ENCODE assay signal across 9 cellular contexts in genomic region chr5:112878760-112879159, GRCh38. TPM values are rescaled to one million over a fixed set of nuclear protein-coding genes. Genes with fewer than 3 reads are reported as not detected.
DNase-seq lines count a peak whose midpoint lies in the region; ATAC-seq, FAIRE-seq and TF ChIP-seq lines count a peak whose summit lies in the region.
"Had no signal": no experiment of that assay in that cellular context is flagged by ENCODE, and none has a peak within 500 bp of the region (broad histone marks: within the 10 kb centered on the region; RNA-seq: fewer than 3 reads in every experiment).

No MANE protein-coding gene starts in this region.

- no peak for FAIRE-seq in GM12891 (lab: Jason Lieb, UNC)

- TF ChIP-seq POLR2A in GM12891 (IDR thresholded peaks at IDR 0.05; ENCODE audit: low read depth, low read length) = no peak

- peaks cover 5% of the 10 kb centered on the region for H3K36me3 ChIP-seq in CD8-positive, alpha-beta memory T cell (ENCODE audit: insufficient read depth, low read length)
- H3K36me3 ChIP-seq in mucosa of descending colon (ENCODE audit: low read depth) = peaks cover 7% of the 10 kb centered on the region

- H3K4me3 ChIP-seq in CD8-positive, alpha-beta memory T cell (ENCODE audit: low read length) = no peak overlapping the region
- H3K4me3 ChIP-seq in mucosa of descending colon = no peak overlapping the region

- H3K27me3 Mint-ChIP-seq in CD8-positive, alpha-beta memory T cell = no peaks in the 10 kb centered on the region
- no peaks in the 10 kb centered on the region for H3K27me3 Mint-ChIP-seq in activated T-helper 17 cell treated with anti-CD3 and anti-CD28 coated beads, Interleukin-2, amount 50 U/mL, for 72 hours

- no peaks in the 10 kb centered on the region for H3K9me3 Mint-ChIP-seq in CD8-positive, alpha-beta memory T cell
- no peaks in the 10 kb centered on the region for H3K9me3 Mint-ChIP-seq in activated T-helper 17 cell treated with anti-CD3 and anti-CD28 coated beads, Interleukin-2, amount 50 U/mL, for 72 hours

- peak overlapping the region; percentile 20 to 94 (median 78) for H3K27ac Mint-ChIP-seq in CD8-positive, alpha-beta memory T cell
- H3K27ac Mint-ChIP-seq in activated T-helper 17 cell treated with anti-CD3 and anti-CD28 coated beads, Interleukin-2, amount 50 U/mL, for 72 hours = no peak overlapping the region

- no peak overlapping the region for H3K27ac ChIP-seq in CD8-positive, alpha-beta memory T cell (ENCODE audit: low read depth, low read length)

- peak in 4 of 5 donors; percentile 15 to 72 (median 33) for DNase-seq in CD8-positive, alpha-beta memory T cell
- DNase-seq in mucosa of descending colon (peak in 1 of 3 donors; percentile 20), NOMO-1 (lab: John Stamatoyannopoulos, UW; ENCODE audit: unreplicated experiment in 2 of 2) (no peak), SHP77 treated with DMSO at 0.1 percent for 48 hours (lab: John Stamatoyannopoulos, UW) (no peak), GM12891 (ENCODE audit: insufficient read length, low spot score) (no peak)
- DNase-seq: NCI-H2171 treated with DMSO at 0.1 percent for 48 hours had no signal

- ATAC-seq in HG03558 (IDR thresholded peaks at IDR 0.05; ENCODE audit: extremely low read depth, unreplicated experiment) (peak; percentile 45), mucosa of descending colon (peak; percentile 49), HG02970 (IDR thresholded peaks at IDR 0.05; ENCODE audit: low FRiP score, unreplicated experiment) (no peak)
- ATAC-seq in activated T-helper 17 cell treated with anti-CD3 and anti-CD28 coated beads, Interleukin-2, amount 50 U/mL, for 72 hours (replicated peaks) = peak; percentile 94

- CTCF ChIA-PET in CD8-positive, alpha-beta memory T cell (lab: Charles Lee) = interaction anchor here (0.9 to 1.3 kb wide), 5 partner anchors 9 to 43 kb away, joined by 3 to 5 read pairs (median 4); partner anchors contain the start of genes REEP5 and SRP19

- no peaks in the 10 kb centered on the region for H3K27me3 ChIP-seq in CD8-positive, alpha-beta memory T cell (ENCODE audit: insufficient read depth, low read length, poor library complexity, severe bottlenecking)

- peaks cover 5 to 49% (median 16%) of the 10 kb centered on the region in 3 donors for H3K36me3 Mint-ChIP-seq in CD8-positive, alpha-beta memory T cell
- H3K36me3 Mint-ChIP-seq in activated T-helper 17 cell treated with anti-CD3 and anti-CD28 coated beads, Interleukin-2, amount 50 U/mL, for 72 hours (ENCODE audit: low read depth) = peaks cover 56% of the 10 kb centered on the region

- H3K4me3 Mint-ChIP-seq in CD8-positive, alpha-beta memory T cell = peak overlapping the region in 6 of 7 donors; percentile 4 to 71 (median 45)
- peak overlapping the region; percentile 68 for H3K4me3 Mint-ChIP-seq in activated T-helper 17 cell treated with anti-CD3 and anti-CD28 coated beads, Interleukin-2, amount 50 U/mL, for 72 hours

- POLR2A ChIA-PET in CD8-positive, alpha-beta memory T cell (lab: Charles Lee) = no interaction called here

- peaks cover 37 to 46% (median 46%) of the 10 kb centered on the region in 3 donors for H3K4me1 Mint-ChIP-seq in CD8-positive, alpha-beta memory T cell
- peaks cover 26% of the 10 kb centered on the region for H3K4me1 Mint-ChIP-seq in activated T-helper 17 cell treated with anti-CD3 and anti-CD28 coated beads, Interleukin-2, amount 50 U/mL, for 72 hours

- no peaks in the 10 kb centered on the region for H3K9me3 ChIP-seq in CD8-positive, alpha-beta memory T cell (ENCODE audit: low read length)
- H3K9me3 ChIP-seq in mucosa of descending colon = no peaks in the 10 kb centered on the region

- no peak for TF ChIP-seq CTCF in mucosa of descending colon (IDR thresholded peaks at IDR 0.05)

- H3K4me1 ChIP-seq in CD8-positive, alpha-beta memory T cell (ENCODE audit: insufficient read depth, low read length) = peaks cover 19% of the 10 kb centered on the region
- no peaks in the 10 kb centered on the region for H3K4me1 ChIP-seq in mucosa of descending colon (ENCODE audit: low read depth)

- intact Hi-C loops in mucosa of descending colon (cut with DNase I, micrococcal nuclease) = no loop called here

TF ChIP-seq in GM12891, 5 proteins besides CTCF, POLR2A, EP300 and RAD21:
- TF ChIP-seq SPI1 (IDR thresholded peaks at IDR 0.05; ENCODE audit: low read depth, low read length) = no peak
- no peak for TF ChIP-seq TAF1 (IDR thresholded peaks at IDR 0.05; ENCODE audit: low read depth, low read length)
- TF ChIP-seq POLR2AphosphoS5 (IDR thresholded peaks at IDR 0.05; ENCODE audit: low read depth, low read length) = no peak
- TF ChIP-seq PAX5 (IDR thresholded peaks at IDR 0.05; ENCODE audit: insufficient read depth, low read length, severe bottlenecking) = no peak
- TF ChIP-seq POU2F2 (IDR thresholded peaks at IDR 0.05; ENCODE audit: low read depth, low read length) = no peak

RNA-seq across cellular contexts. Expression of gene SRP19, which starts 17.7 kb away (rescaled TPM):
- total RNA-seq in CD8-positive, alpha-beta memory T cell = 10 to 100 TPM; 68.0 to 68.3 TPM
- polyA plus RNA-seq in CD8-positive, alpha-beta memory T cell = 143 TPM
- total RNA-seq in activated T-helper 17 cell treated with anti-CD3 and anti-CD28 coated beads, Interleukin-2, amount 50 U/mL, for 72 hours = 10 to 100 TPM; 25.4 to 60.3 TPM
- 10 to 100 TPM; 22.0 to 32.0 (median 26.9) TPM for total RNA-seq in mucosa of descending colon
- polyA plus RNA-seq in GM12891 (2012; ENCODE audit: low read depth, missing spikeins) = 72.7 TPM

RNA-seq across cellular contexts. Expression of gene REEP5, which starts 43.3 kb away (rescaled TPM):
- total RNA-seq in CD8-positive, alpha-beta memory T cell = 10 to 100 TPM; 63.5 to 74.0 TPM
- polyA plus RNA-seq in CD8-positive, alpha-beta memory T cell = 121 TPM
- total RNA-seq in activated T-helper 17 cell treated with anti-CD3 and anti-CD28 coated beads, Interleukin-2, amount 50 U/mL, for 72 hours = 10 to 100 TPM; 42.3 to 80.3 TPM
- total RNA-seq in mucosa of descending colon = 10 to 100 TPM; 58.6 to 83.8 (median 75.7) TPM
- polyA plus RNA-seq in GM12891 (2012; ENCODE audit: low read depth, missing spikeins) = 24.8 TPM

Comparison
In these comparisons a context has a peak if more than half of its experiments do, and no peak if none do; other contexts are left out.
1. DNase-seq: peak in CD8-positive, alpha-beta memory T cell (4 of 5); none in NOMO-1 (0 of 2), SHP77 treated with DMSO at 0.1 percent for 48 hours (single experiment) and GM12891 (single experiment).